Comparison of ENCODE assay signal across 15 cellular contexts in genomic region chr20:44093249-44093582, GRCh38.
DNase-seq lines count a peak whose midpoint lies in the region; TF ChIP-seq lines count a peak whose summit lies in the region.
"Had no signal": no experiment of that assay in that cellular context is flagged by ENCODE, and none has a peak within 500 bp of the region (broad histone marks: within the 10 kb centered on the region; RNA-seq: fewer than 3 reads in every experiment).

No MANE protein-coding gene starts in this region.

- H3K27ac ChIP-seq in mammary epithelial cell (ENCODE audit: insufficient read depth, low read depth, low read length) (no peak overlapping the region), KMS-11 (no peak overlapping the region), VCaP (no peak overlapping the region), transverse colon (no peak overlapping the region)
- H3K27ac ChIP-seq: BLaER1 treated with 17β-estradiol and CSF1 and Interleukin-3, amounts not matched to agents 10 nM and 100 nM had no signal

- dilution Hi-C loops in mammary epithelial cell (cut with HindIII; ENCODE audit: low sequenced_read_pairs): loop anchor here (10.0 to 25.0 kb wide), 2 partner anchors 331 to 428 kb away; partner anchors contain the start of gene MYBL2

- CTCF ChIA-PET in MCF 10A (lab: Yijun Ruan, JAX): interaction anchor here (0.7 to 3.4 kb wide), 4 partner anchors 13 to 482 kb away, joined by 3 to 20 read pairs (median 7); no protein-coding TSS in a partner anchor
- CTCF ChIA-PET in mammary epithelial cell (lab: Charles Lee; ENCODE audit: low non-redundant PET): no interaction called here

- H3K4me3 Mint-ChIP-seq in MCF 10A (ENCODE audit: unreplicated experiment): no peak overlapping the region
- H3K4me3 Mint-ChIP-seq: IgD-negative memory B cell had no signal

- H3K9me3 ChIP-seq in mammary epithelial cell (replicated peaks; ENCODE audit: insufficient read depth, low read length) (no peaks in the 10 kb centered on the region), transverse colon (no peaks in the 10 kb centered on the region)
- H3K9me3 ChIP-seq: BLaER1 treated with 17β-estradiol and CSF1 and Interleukin-3, amounts not matched to agents 10 nM and 100 nM had no signal

- peaks cover 21% of the 10 kb centered on the region for H3K4me1 Mint-ChIP-seq in MCF 10A (ENCODE audit: insufficient read depth, unreplicated experiment)

- H3K9me3 Mint-ChIP-seq in MCF 10A (ENCODE audit: unreplicated experiment): no peaks in the 10 kb centered on the region
- H3K9me3 Mint-ChIP-seq: IgD-negative memory B cell had no signal

- H3K4me2 ChIP-seq in mammary epithelial cell (ENCODE audit: insufficient read depth, low read depth, low read length): no peak overlapping the region
- H3K4me2 ChIP-seq in KMS-11: no peak overlapping the region
- H3K4me2 ChIP-seq: BLaER1 treated with 17β-estradiol and CSF1 and Interleukin-3, amounts not matched to agents 10 nM and 100 nM had no signal

- no peak for DNase-seq in MCF 10A (ENCODE audit: unreplicated experiment)
- DNase-seq in mammary epithelial cell: no peak
- DNase-seq in transverse colon: no peak
- no peak for DNase-seq in KG1 (lab: John Stamatoyannopoulos, UW)
- no peak for DNase-seq in nucleus accumbens (lab: John Stamatoyannopoulos, UW)
- no peak for DNase-seq in GM13977 (ENCODE audit: low spot score)
- DNase-seq: COR-L47, NCI-H1436 treated with DMSO at 0.1 percent for 48 hours, NCI-H2029 treated with DMSO at 0.1 percent for 48 hours, NCI-H748 treated with DMSO at 0.1 percent for 48 hours, Right ventricle myocardium superior had no signal

- TF ChIP-seq POLR2A in transverse colon (IDR thresholded peaks at IDR 0.05): no peak

- POLR2A ChIA-PET in MCF 10A (lab: Yijun Ruan, JAX): no interaction called here

- no peaks in the 10 kb centered on the region for H3K27me3 ChIP-seq in mammary epithelial cell (ENCODE audit: insufficient read depth, low read length)
- H3K27me3 ChIP-seq in KMS-11 (ENCODE audit: insufficient read depth, low read depth): no peaks in the 10 kb centered on the region
- peaks cover 8% of the 10 kb centered on the region for H3K27me3 ChIP-seq in transverse colon
- H3K27me3 ChIP-seq: BLaER1 treated with 17β-estradiol and CSF1 and Interleukin-3, amounts not matched to agents 10 nM and 100 nM had no signal

- H3K4me1 ChIP-seq in mammary epithelial cell (ENCODE audit: insufficient read depth, low read length) (peaks cover 26% of the 10 kb centered on the region), KMS-11 (ENCODE audit: low read depth, poor library complexity, severe bottlenecking) (peaks cover 35% of the 10 kb centered on the region), transverse colon (no peaks in the 10 kb centered on the region)

- no peaks in the 10 kb centered on the region for H3K27me3 Mint-ChIP-seq in MCF 10A (ENCODE audit: insufficient read depth, unreplicated experiment)

- intact Hi-C loops in MCF 10A (cut with micrococcal nuclease) (loop anchor here (1.0 kb wide), 1 partner anchor 644 kb away; no protein-coding TSS in a partner anchor), mammary epithelial cell (cut with micrococcal nuclease) (loop anchor here (1.0 kb wide), 2 partner anchors 552 to 644 kb away; no protein-coding TSS in a partner anchor), transverse colon (cut with DNase I; ENCODE audit: low total_unique reads) (no loop called here)

- H3K27ac Mint-ChIP-seq in MCF 10A (ENCODE audit: low read depth, unreplicated experiment): no peak overlapping the region

- no peak overlapping the region for H2AFZ ChIP-seq in mammary epithelial cell (ENCODE audit: low read depth, low read length)
- H2AFZ ChIP-seq in KMS-11 (ENCODE audit: low read depth): peak overlapping the region; percentile 25; the same call in 1 of the 2 replicates

- in situ Hi-C loops in mammary epithelial cell (cut with MboI; ENCODE audit: low sequenced_read_pairs in 2 of 2): loop anchor here (25.0 kb wide), 1 partner anchor 556 kb away; no protein-coding TSS in a partner anchor
- in situ Hi-C loops in transverse colon (cut with MboI; ENCODE audit: low pct_ligation_motif_present in 1 of 4, low pct_unique_long_range_greater_than_20kb in 1 of 4, low sequenced_read_pairs in 3 of 4): loop anchor here in 3 of 4 donors (25.0 kb wide), 3 partner anchors 556 to 656 kb away; partner anchors contain the start of gene SRSF6 (in 1 of the 3)
- in situ Hi-C loops in GM13977 (cut with MboI; ENCODE audit: low pct_unique_long_range_greater_than_20kb, low sequenced_read_pairs, unreplicated experiment): loop anchor here (10.0 to 25.0 kb wide), 2 partner anchors 556 to 648 kb away; no protein-coding TSS in a partner anchor

- H3K79me2 ChIP-seq in mammary epithelial cell (ENCODE audit: insufficient read depth, low read length) (no peaks in the 10 kb centered on the region), KMS-11 (ENCODE audit: insufficient read depth, low read depth) (no peaks in the 10 kb centered on the region)

- H3K36me3 ChIP-seq in mammary epithelial cell (ENCODE audit: insufficient read depth, low read length) (no peaks in the 10 kb centered on the region), KMS-11 (ENCODE audit: insufficient read depth) (no peaks in the 10 kb centered on the region), transverse colon (no peaks in the 10 kb centered on the region)
- H3K36me3 ChIP-seq: BLaER1 treated with 17β-estradiol and CSF1 and Interleukin-3, amounts not matched to agents 10 nM and 100 nM had no signal

- TF ChIP-seq EP300 in transverse colon (IDR thresholded peaks at IDR 0.05; ENCODE audit: low read depth): no peak

- no TSS peak for BruUV-seq in MCF 10A (replicated peaks; lab: Mats Ljungman, UMichigan)
- no TSS peak for BruUV-seq in mammary epithelial cell (replicated peaks; lab: Mats Ljungman, UMichigan)

- no peaks in the 10 kb centered on the region for H3K36me3 Mint-ChIP-seq in MCF 10A (ENCODE audit: insufficient read depth, unreplicated experiment)
- H3K36me3 Mint-ChIP-seq: IgD-negative memory B cell had no signal

- TF ChIP-seq CTCF in MCF 10A (IDR thresholded peaks at IDR 0.05; ENCODE audit: unreplicated experiment) (peak; percentile 5), mammary epithelial cell (conservative IDR thresholded peaks at IDR 0.05 in 1 of 2, IDR thresholded peaks at IDR 0.05 in 1 of 2; ENCODE audit: extremely low read depth in 1 of 2, insufficient read depth in 1 of 2, low read depth in 1 of 2, low read length in 2 of 2) (no peak), KMS-11 (conservative IDR thresholded peaks at IDR 0.05; ENCODE audit: low read depth, low read length) (peak; percentile 64), VCaP (conservative IDR thresholded peaks at IDR 0.05) (peak; percentile 25), transverse colon (IDR thresholded peaks at IDR 0.05) (peak in 3 of 5 experiments; percentile 1 to 16 (median 1)), GM13977 (IDR thresholded peaks at IDR 0.05; ENCODE audit: extremely low read depth, insufficient read depth, missing control alignments) (no peak)

- H3K4me3 ChIP-seq in mammary epithelial cell (replicated peaks in 1 of 3; ENCODE audit: insufficient read depth in 1 of 3, low read depth in 2 of 3, low read length in 3 of 3) (no peak overlapping the region), KMS-11 (IDR thresholded peaks at IDR 0.05; ENCODE audit: insufficient read depth, low read depth, low read length) (no peak overlapping the region), transverse colon (no peak overlapping the region)
- H3K4me3 ChIP-seq: BLaER1 treated with 17β-estradiol and CSF1 and Interleukin-3, amounts not matched to agents 10 nM and 100 nM had no signal

- H4K20me1 ChIP-seq in mammary epithelial cell (ENCODE audit: insufficient read depth, low read length): no peaks in the 10 kb centered on the region
- no peaks in the 10 kb centered on the region for H4K20me1 ChIP-seq in KMS-11 (ENCODE audit: insufficient read depth)
- H4K20me1 ChIP-seq: BLaER1 treated with 17β-estradiol and CSF1 and Interleukin-3, amounts not matched to agents 10 nM and 100 nM had no signal

- 84% methylated on average over 2 of the region's 2 CpGs for WGBS in mammary epithelial cell (ENCODE audit: low coverage, missing lambda C conversion rate)
- 81 to 86% methylated on average over 2 of the region's 2 CpGs for WGBS in transverse colon (ENCODE audit: low coverage in 1 of 2), 2 donors

- H3K9ac ChIP-seq in mammary epithelial cell (ENCODE audit: insufficient read depth, low read length) (no peak overlapping the region), KMS-11 (no peak overlapping the region)
- H3K9ac ChIP-seq: BLaER1 treated with 17β-estradiol and CSF1 and Interleukin-3, amounts not matched to agents 10 nM and 100 nM had no signal

Comparison
In these comparisons a context has a peak if more than half of its experiments do, and no peak if none do; other contexts are left out.
1. CTCF ChIP-seq: peak in MCF 10A (single experiment), KMS-11 (single experiment), VCaP (single experiment) and transverse colon (3 of 5); none in mammary epithelial cell (0 of 2) and GM13977 (single experiment).